1 cellular context compared by ENCODE assay signal in genomic region chr9:133954862-133955529, GRCh38.
TF ChIP-seq lines count a peak whose summit lies in the region.

No MANE protein-coding gene starts in this region.

TF ChIP-seq in GM12878, 131 proteins besides CTCF, POLR2A, EP300 and RAD21 (continued from another document):
- no peak for TF ChIP-seq PKNOX1 (IDR thresholded peaks at IDR 0.05)
- peak; percentile 32; the same call in 1 of the 2 replicates for TF ChIP-seq IKZF1 (conservative IDR thresholded peaks at IDR 0.05)
- TF ChIP-seq MTA2 (IDR thresholded peaks at IDR 0.05; ENCODE audit: low read depth): peak; percentile 35; the same call in 1 of the 2 replicates
- no peak for TF ChIP-seq SMAD1 (IDR thresholded peaks at IDR 0.05; ENCODE audit: low read depth, partially characterized antibody)
- TF ChIP-seq BHLHE40 (IDR thresholded peaks at IDR 0.05; ENCODE audit: borderline replicate concordance in 1 of 2, low read depth in 2 of 2, low read length in 1 of 2): no peak
- TF ChIP-seq BCL11A (IDR thresholded peaks at IDR 0.05; ENCODE audit: low read depth, low read length): peak; percentile 50; the same call in 1 of the 2 replicates
- TF ChIP-seq NR2F1 (conservative IDR thresholded peaks at IDR 0.05): 0 out of 2 replicates have a peak, but pooled peaks have one; percentile 29
- TF ChIP-seq RELA (IDR thresholded peaks at IDR 0.05; ENCODE audit: borderline replicate concordance, partially characterized antibody): peak; percentile 20
- TF ChIP-seq, protein P1, sequence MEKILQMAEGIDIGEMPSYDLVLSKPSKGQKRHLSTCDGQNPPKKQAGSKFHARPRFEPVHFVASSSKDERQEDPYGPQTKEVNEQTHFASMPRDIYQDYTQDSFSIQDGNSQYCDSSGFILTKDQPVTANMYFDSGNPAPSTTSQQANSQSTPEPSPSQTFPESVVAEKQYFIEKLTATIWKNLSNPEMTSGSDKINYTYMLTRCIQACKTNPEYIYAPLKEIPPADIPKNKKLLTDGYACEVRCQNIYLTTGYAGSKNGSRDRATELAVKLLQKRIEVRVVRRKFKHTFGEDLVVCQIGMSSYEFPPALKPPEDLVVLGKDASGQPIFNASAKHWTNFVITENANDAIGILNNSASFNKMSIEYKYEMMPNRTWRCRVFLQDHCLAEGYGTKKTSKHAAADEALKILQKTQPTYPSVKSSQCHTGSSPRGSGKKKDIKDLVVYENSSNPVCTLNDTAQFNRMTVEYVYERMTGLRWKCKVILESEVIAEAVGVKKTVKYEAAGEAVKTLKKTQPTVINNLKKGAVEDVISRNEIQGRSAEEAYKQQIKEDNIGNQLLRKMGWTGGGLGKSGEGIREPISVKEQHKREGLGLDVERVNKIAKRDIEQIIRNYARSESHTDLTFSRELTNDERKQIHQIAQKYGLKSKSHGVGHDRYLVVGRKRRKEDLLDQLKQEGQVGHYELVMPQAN (conservative IDR thresholded peaks at IDR 0.05): no peak
- TF ChIP-seq POU2F2 (IDR thresholded peaks at IDR 0.05; ENCODE audit: borderline replicate concordance, low read depth, low read length): peak; percentile 32; the same call in 1 of the 3 replicates
- TF ChIP-seq SRF (IDR thresholded peaks at IDR 0.05; ENCODE audit: low read depth in 2 of 2, low read length in 2 of 2): 0 out of 4 replicates have a peak, but pooled peaks have one; percentile 16 to 41
- TF ChIP-seq EED (IDR thresholded peaks at IDR 0.05; ENCODE audit: low read depth): peak; percentile 52; the same call in 1 of the 2 replicates
- TF ChIP-seq, protein P2, sequence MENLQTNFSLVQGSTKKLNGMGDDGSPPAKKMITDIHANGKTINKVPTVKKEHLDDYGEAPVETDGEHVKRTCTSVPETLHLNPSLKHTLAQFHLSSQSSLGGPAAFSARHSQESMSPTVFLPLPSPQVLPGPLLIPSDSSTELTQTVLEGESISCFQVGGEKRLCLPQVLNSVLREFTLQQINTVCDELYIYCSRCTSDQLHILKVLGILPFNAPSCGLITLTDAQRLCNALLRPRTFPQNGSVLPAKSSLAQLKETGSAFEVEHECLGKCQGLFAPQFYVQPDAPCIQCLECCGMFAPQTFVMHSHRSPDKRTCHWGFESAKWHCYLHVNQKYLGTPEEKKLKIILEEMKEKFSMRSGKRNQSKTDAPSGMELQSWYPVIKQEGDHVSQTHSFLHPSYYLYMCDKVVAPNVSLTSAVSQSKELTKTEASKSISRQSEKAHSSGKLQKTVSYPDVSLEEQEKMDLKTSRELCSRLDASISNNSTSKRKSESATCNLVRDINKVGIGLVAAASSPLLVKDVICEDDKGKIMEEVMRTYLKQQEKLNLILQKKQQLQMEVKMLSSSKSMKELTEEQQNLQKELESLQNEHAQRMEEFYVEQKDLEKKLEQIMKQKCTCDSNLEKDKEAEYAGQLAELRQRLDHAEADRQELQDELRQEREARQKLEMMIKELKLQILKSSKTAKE (IDR thresholded peaks at IDR 0.05; ENCODE audit: low read depth, poor library complexity, severe bottlenecking): peak; percentile 20
- TF ChIP-seq RAD51 (IDR thresholded peaks at IDR 0.05): no peak
- TF ChIP-seq HDGF (IDR thresholded peaks at IDR 0.05): 0 out of 2 replicates have a peak, but pooled peaks have one; percentile 48
- TF ChIP-seq EGR1 (IDR thresholded peaks at IDR 0.05; ENCODE audit: borderline replicate concordance in 1 of 2, low read depth in 2 of 2, low read length in 2 of 2): peak in 1 of 2 experiments; percentile 51; a peak in 2 of 3 replicates
- no peak for TF ChIP-seq JUNB (IDR thresholded peaks at IDR 0.05)
- TF ChIP-seq ATF7 (IDR thresholded peaks at IDR 0.05; ENCODE audit: low read depth): peak; percentile 46; the same call in 1 of the 2 replicates
- TF ChIP-seq POLR2AphosphoS5 (IDR thresholded peaks at IDR 0.05; ENCODE audit: low read length): peak; percentile 73
- TF ChIP-seq NBN (IDR thresholded peaks at IDR 0.05): 0 out of 2 replicates have a peak, but pooled peaks have one; percentile 33
- TF ChIP-seq RFX5 (IDR thresholded peaks at IDR 0.05; ENCODE audit: low read depth, low read length): no peak
- 0 out of 2 replicates have a peak, but pooled peaks have one; percentile 45 for TF ChIP-seq TCF12 (IDR thresholded peaks at IDR 0.05; ENCODE audit: low read depth, low read length)
